In genomic region chr17:77304746-77305473, GRCh38 we compare ENCODE assay signal across 1 cellular context.
A peak's percentile ranks its signal among the peaks of the same experiment; 100 is the strongest.
TF ChIP-seq lines count a peak whose summit lies in the region.

No MANE protein-coding gene starts in this region.

TF ChIP-seq in HepG2, 621 proteins besides CTCF, POLR2A, EP300 and RAD21 (continued from another document and continues in another):
- TF ChIP-seq PRDM15 (CRISPR knock-in tag; IDR thresholded peaks at IDR 0.05) (no peak), SMAD9 (CRISPR knock-in tag; IDR thresholded peaks at IDR 0.05) (no peak), PREB (CRISPR knock-in tag; IDR thresholded peaks at IDR 0.05) (no peak), NR1H2 (CRISPR knock-in tag; IDR thresholded peaks at IDR 0.05; ENCODE audit: borderline replicate concordance, low read depth) (no peak), SRSF4 (IDR thresholded peaks at IDR 0.05; ENCODE audit: low read depth, low read length, poor library complexity, severe bottlenecking) (no peak), DPF2 (CRISPR knock-in tag; IDR thresholded peaks at IDR 0.05; ENCODE audit: borderline replicate concordance, low read depth) (peak; percentile 68; the same call in 1 of the 2 replicates), MTF2 (CRISPR knock-in tag; IDR thresholded peaks at IDR 0.05; ENCODE audit: borderline replicate concordance) (no peak), NR2C2 (CRISPR knock-in tag; IDR thresholded peaks at IDR 0.05; ENCODE audit: borderline replicate concordance) (peak; percentile 74), ZNF557 (CRISPR knock-in tag; IDR thresholded peaks at IDR 0.05) (no peak), TP53 (CRISPR knock-in tag; conservative IDR thresholded peaks at IDR 0.05) (no peak), ATF7-NPFF (CRISPR knock-in tag; IDR thresholded peaks at IDR 0.05; ENCODE audit: low read depth) (0 out of 2 replicates have a peak, but pooled peaks have one; percentile 43), MED8 (CRISPR knock-in tag; IDR thresholded peaks at IDR 0.05; ENCODE audit: insufficient replicate concordance) (no peak), NFATC3 (CRISPR knock-in tag; IDR thresholded peaks at IDR 0.05) (no peak), ZNF558 (CRISPR knock-in tag; IDR thresholded peaks at IDR 0.05; ENCODE audit: borderline replicate concordance) (no peak), IRF2 (CRISPR knock-in tag; IDR thresholded peaks at IDR 0.05) (peak; percentile 73), ZNF329 (CRISPR knock-in tag; IDR thresholded peaks at IDR 0.05; ENCODE audit: low read depth) (0 out of 2 replicates have a peak, but pooled peaks have one; percentile 13), POLR2G (IDR thresholded peaks at IDR 0.05; ENCODE audit: low read depth, low read length) (peak; percentile 29), ZBTB34 (CRISPR knock-in tag; IDR thresholded peaks at IDR 0.05) (no peak), ZNF605 (CRISPR knock-in tag; IDR thresholded peaks at IDR 0.05) (no peak), TAF1 (CRISPR knock-in tag; IDR thresholded peaks at IDR 0.05) (no peak), ZNF44 (CRISPR knock-in tag; IDR thresholded peaks at IDR 0.05) (no peak), ZNF30 (CRISPR knock-in tag; IDR thresholded peaks at IDR 0.05) (no peak), ZBTB38 (CRISPR knock-in tag; IDR thresholded peaks at IDR 0.05) (peak; percentile 87), ZNF75D (CRISPR knock-in tag; IDR thresholded peaks at IDR 0.05; ENCODE audit: borderline replicate concordance) (no peak), ZNF782 (CRISPR knock-in tag; IDR thresholded peaks at IDR 0.05; ENCODE audit: borderline replicate concordance) (0 out of 2 replicates have a peak, but pooled peaks have one; percentile 45), ZNF207 (IDR thresholded peaks at IDR 0.05; ENCODE audit: borderline replicate concordance) (no peak), ISX (CRISPR knock-in tag; conservative IDR thresholded peaks at IDR 0.05) (no peak)
- TF ChIP-seq, protein P1, sequence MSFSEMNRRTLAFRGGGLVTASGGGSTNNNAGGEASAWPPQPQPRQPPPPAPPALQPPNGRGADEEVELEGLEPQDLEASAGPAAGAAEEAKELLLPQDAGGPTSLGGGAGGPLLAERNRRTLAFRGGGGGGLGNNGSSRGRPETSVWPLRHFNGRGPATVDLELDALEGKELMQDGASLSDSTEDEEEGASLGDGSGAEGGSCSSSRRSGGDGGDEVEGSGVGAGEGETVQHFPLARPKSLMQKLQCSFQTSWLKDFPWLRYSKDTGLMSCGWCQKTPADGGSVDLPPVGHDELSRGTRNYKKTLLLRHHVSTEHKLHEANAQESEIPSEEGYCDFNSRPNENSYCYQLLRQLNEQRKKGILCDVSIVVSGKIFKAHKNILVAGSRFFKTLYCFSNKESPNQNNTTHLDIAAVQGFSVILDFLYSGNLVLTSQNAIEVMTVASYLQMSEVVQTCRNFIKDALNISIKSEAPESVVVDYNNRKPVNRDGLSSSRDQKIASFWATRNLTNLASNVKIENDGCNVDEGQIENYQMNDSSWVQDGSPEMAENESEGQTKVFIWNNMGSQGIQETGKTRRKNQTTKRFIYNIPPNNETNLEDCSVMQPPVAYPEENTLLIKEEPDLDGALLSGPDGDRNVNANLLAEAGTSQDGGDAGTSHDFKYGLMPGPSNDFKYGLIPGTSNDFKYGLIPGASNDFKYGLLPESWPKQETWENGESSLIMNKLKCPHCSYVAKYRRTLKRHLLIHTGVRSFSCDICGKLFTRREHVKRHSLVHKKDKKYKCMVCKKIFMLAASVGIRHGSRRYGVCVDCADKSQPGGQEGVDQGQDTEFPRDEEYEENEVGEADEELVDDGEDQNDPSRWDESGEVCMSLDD (CRISPR knock-in tag; IDR thresholded peaks at IDR 0.05; ENCODE audit: borderline replicate concordance) = peak; percentile 80; the same call in 1 of the 2 replicates
- TF ChIP-seq, protein P2, sequence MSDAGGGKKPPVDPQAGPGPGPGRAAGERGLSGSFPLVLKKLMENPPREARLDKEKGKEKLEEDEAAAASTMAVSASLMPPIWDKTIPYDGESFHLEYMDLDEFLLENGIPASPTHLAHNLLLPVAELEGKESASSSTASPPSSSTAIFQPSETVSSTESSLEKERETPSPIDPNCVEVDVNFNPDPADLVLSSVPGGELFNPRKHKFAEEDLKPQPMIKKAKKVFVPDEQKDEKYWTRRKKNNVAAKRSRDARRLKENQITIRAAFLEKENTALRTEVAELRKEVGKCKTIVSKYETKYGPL (CRISPR knock-in tag; IDR thresholded peaks at IDR 0.05) = no peak
- TF ChIP-seq, protein P3, sequence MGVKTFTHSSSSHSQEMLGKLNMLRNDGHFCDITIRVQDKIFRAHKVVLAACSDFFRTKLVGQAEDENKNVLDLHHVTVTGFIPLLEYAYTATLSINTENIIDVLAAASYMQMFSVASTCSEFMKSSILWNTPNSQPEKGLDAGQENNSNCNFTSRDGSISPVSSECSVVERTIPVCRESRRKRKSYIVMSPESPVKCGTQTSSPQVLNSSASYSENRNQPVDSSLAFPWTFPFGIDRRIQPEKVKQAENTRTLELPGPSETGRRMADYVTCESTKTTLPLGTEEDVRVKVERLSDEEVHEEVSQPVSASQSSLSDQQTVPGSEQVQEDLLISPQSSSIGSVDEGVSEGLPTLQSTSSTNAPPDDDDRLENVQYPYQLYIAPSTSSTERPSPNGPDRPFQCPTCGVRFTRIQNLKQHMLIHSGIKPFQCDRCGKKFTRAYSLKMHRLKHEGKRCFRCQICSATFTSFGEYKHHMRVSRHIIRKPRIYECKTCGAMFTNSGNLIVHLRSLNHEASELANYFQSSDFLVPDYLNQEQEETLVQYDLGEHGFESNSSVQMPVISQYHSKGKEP (CRISPR knock-in tag; IDR thresholded peaks at IDR 0.05) = no peak
- TF ChIP-seq, protein P4, sequence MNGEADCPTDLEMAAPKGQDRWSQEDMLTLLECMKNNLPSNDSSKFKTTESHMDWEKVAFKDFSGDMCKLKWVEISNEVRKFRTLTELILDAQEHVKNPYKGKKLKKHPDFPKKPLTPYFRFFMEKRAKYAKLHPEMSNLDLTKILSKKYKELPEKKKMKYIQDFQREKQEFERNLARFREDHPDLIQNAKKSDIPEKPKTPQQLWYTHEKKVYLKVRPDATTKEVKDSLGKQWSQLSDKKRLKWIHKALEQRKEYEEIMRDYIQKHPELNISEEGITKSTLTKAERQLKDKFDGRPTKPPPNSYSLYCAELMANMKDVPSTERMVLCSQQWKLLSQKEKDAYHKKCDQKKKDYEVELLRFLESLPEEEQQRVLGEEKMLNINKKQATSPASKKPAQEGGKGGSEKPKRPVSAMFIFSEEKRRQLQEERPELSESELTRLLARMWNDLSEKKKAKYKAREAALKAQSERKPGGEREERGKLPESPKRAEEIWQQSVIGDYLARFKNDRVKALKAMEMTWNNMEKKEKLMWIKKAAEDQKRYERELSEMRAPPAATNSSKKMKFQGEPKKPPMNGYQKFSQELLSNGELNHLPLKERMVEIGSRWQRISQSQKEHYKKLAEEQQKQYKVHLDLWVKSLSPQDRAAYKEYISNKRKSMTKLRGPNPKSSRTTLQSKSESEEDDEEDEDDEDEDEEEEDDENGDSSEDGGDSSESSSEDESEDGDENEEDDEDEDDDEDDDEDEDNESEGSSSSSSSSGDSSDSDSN (CRISPR knock-in tag; IDR thresholded peaks at IDR 0.05) = peak; percentile 26; the same call in 1 of the 2 replicates
- TF ChIP-seq, protein P5, sequence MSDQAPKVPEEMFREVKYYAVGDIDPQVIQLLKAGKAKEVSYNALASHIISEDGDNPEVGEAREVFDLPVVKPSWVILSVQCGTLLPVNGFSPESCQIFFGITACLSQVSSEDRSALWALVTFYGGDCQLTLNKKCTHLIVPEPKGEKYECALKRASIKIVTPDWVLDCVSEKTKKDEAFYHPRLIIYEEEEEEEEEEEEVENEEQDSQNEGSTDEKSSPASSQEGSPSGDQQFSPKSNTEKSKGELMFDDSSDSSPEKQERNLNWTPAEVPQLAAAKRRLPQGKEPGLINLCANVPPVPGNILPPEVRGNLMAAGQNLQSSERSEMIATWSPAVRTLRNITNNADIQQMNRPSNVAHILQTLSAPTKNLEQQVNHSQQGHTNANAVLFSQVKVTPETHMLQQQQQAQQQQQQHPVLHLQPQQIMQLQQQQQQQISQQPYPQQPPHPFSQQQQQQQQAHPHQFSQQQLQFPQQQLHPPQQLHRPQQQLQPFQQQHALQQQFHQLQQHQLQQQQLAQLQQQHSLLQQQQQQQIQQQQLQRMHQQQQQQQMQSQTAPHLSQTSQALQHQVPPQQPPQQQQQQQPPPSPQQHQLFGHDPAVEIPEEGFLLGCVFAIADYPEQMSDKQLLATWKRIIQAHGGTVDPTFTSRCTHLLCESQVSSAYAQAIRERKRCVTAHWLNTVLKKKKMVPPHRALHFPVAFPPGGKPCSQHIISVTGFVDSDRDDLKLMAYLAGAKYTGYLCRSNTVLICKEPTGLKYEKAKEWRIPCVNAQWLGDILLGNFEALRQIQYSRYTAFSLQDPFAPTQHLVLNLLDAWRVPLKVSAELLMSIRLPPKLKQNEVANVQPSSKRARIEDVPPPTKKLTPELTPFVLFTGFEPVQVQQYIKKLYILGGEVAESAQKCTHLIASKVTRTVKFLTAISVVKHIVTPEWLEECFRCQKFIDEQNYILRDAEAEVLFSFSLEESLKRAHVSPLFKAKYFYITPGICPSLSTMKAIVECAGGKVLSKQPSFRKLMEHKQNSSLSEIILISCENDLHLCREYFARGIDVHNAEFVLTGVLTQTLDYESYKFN (CRISPR knock-in tag; conservative IDR thresholded peaks at IDR 0.05) = peak; percentile 79
- TF ChIP-seq, protein P6, sequence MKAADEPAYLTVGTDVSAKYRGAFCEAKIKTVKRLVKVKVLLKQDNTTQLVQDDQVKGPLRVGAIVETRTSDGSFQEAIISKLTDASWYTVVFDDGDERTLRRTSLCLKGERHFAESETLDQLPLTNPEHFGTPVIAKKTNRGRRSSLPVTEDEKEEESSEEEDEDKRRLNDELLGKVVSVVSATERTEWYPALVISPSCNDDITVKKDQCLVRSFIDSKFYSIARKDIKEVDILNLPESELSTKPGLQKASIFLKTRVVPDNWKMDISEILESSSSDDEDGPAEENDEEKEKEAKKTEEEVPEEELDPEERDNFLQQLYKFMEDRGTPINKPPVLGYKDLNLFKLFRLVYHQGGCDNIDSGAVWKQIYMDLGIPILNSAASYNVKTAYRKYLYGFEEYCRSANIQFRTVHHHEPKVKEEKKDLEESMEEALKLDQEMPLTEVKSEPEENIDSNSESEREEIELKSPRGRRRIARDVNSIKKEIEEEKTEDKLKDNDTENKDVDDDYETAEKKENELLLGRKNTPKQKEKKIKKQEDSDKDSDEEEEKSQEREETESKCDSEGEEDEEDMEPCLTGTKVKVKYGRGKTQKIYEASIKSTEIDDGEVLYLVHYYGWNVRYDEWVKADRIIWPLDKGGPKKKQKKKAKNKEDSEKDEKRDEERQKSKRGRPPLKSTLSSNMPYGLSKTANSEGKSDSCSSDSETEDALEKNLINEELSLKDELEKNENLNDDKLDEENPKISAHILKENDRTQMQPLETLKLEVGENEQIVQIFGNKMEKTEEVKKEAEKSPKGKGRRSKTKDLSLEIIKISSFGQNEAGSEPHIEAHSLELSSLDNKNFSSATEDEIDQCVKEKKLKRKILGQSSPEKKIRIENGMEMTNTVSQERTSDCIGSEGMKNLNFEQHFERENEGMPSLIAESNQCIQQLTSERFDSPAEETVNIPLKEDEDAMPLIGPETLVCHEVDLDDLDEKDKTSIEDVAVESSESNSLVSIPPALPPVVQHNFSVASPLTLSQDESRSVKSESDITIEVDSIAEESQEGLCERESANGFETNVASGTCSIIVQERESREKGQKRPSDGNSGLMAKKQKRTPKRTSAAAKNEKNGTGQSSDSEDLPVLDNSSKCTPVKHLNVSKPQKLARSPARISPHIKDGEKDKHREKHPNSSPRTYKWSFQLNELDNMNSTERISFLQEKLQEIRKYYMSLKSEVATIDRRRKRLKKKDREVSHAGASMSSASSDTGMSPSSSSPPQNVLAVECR (CRISPR knock-in tag; IDR thresholded peaks at IDR 0.05; ENCODE audit: borderline replicate concordance) = peak; percentile 82
- TF ChIP-seq, protein P7, sequence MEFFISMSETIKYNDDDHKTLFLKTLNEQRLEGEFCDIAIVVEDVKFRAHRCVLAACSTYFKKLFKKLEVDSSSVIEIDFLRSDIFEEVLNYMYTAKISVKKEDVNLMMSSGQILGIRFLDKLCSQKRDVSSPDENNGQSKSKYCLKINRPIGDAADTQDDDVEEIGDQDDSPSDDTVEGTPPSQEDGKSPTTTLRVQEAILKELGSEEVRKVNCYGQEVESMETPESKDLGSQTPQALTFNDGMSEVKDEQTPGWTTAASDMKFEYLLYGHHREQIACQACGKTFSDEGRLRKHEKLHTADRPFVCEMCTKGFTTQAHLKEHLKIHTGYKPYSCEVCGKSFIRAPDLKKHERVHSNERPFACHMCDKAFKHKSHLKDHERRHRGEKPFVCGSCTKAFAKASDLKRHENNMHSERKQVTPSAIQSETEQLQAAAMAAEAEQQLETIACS (CRISPR knock-in tag; IDR thresholded peaks at IDR 0.05) = no peak
